8 cellular contexts compared by ENCODE assay signal in the genomic region with DNA sequence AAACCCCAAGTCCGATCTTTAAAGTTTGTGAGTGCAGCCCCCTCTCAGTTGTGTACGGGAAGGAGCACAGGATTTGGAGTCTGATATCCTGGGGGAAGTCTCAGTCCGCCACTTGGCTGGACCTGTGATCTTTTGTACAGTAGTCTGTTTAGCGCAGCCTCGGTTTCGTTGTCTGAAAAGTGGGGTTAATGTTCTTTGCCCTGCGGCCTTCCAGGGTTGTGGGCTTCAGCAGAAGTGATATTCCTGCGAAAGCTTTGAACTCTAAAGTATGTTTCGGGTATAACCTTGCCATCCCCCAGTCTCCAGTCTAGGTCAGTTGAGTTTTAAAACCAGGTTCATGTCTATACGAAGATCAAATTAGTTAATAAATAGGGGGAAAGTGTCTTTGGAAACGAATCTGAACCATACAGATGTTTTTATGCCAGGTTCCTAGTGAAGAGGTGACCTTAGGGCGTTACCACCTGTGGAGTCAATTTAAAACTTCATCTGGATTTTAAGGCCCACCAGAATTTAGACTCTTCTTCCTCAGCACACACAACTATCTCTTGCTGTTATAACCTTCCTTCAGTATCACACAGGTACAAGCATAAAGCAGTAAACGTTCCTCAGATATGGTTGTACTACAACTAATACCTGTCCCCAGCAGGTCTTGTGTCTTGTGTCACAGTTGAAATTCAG. TPM values are rescaled to one million over a fixed set of nuclear protein-coding genes. Genes with fewer than 3 reads are reported as not detected.
A peak's percentile ranks its signal among the peaks of the same experiment; 100 is the strongest.
DNase-seq lines count a peak whose midpoint lies in the region; ATAC-seq and TF ChIP-seq lines count a peak whose summit lies in the region.

No MANE protein-coding gene starts in this region.

- ATAC-seq in GM18867 (IDR thresholded peaks at IDR 0.05; ENCODE audit: unreplicated experiment): peak; percentile 4
- peak; percentile 4 for ATAC-seq in HG03103 (IDR thresholded peaks at IDR 0.05; ENCODE audit: low read depth, unreplicated experiment)
- ATAC-seq in HG02884 (IDR thresholded peaks at IDR 0.05; ENCODE audit: unreplicated experiment): no peak

- peak overlapping the region; percentile 95 for H3K27ac Mint-ChIP-seq in MCF 10A (ENCODE audit: low read depth, unreplicated experiment)

- H3K4me1 Mint-ChIP-seq in MCF 10A (ENCODE audit: insufficient read depth, unreplicated experiment): peaks cover 18% of the 10 kb centered on the region

- H3K4me3 ChIP-seq in vagina: peak overlapping the region; percentile 73 to 75

- POLR2A ChIA-PET in MCF 10A (lab: Yijun Ruan, JAX): interaction anchor here (0.5 to 1.7 kb wide), 9 partner anchors 8 to 1428 kb away, joined by 3 to 9 read pairs (median 3); no protein-coding TSS in a partner anchor

- H3K27me3 ChIP-seq in vagina: no peaks in the 10 kb centered on the region

- intact Hi-C loops in MCF 10A (cut with micrococcal nuclease): loop anchor here (1.0 kb wide), 1 partner anchor 49 kb away; no protein-coding TSS in a partner anchor
- intact Hi-C loops in vagina (cut with DNase I): no loop called here

- H3K9me3 Mint-ChIP-seq in MCF 10A (ENCODE audit: unreplicated experiment): no peaks in the 10 kb centered on the region

- peaks cover 25% of the 10 kb centered on the region for H3K4me1 ChIP-seq in vagina

- TF ChIP-seq CTCF in MCF 10A (IDR thresholded peaks at IDR 0.05; ENCODE audit: unreplicated experiment): no peak
- no peak for TF ChIP-seq CTCF in vagina (IDR thresholded peaks at IDR 0.05)

- DNase-seq in MCF 10A (ENCODE audit: unreplicated experiment) (no peak), lung microvascular endothelial cell (ENCODE audit: low read depth in 2 of 2) (peak; percentile 24 to 33), vagina (ENCODE audit: extremely low spot score in 2 of 2) (no peak), epidermal melanocyte (ENCODE audit: insufficient read length, low spot score) (no peak)
- no peak for DNase-seq in activated CD4-positive, alpha-beta T cell treated with anti-CD3 and anti-CD28 coated beads for 4 hours

- H3K27ac ChIP-seq in vagina: peak overlapping the region; percentile 93

- H3K27me3 Mint-ChIP-seq in MCF 10A (ENCODE audit: insufficient read depth, unreplicated experiment): no peaks in the 10 kb centered on the region

- BruUV-seq in MCF 10A (replicated peaks; lab: Mats Ljungman, UMichigan): TSS peak; percentile 46

- no peak for TF ChIP-seq POLR2A in vagina (IDR thresholded peaks at IDR 0.05)

- CTCF ChIA-PET in MCF 10A (lab: Yijun Ruan, JAX): interaction anchor here (0.6 to 1.1 kb wide), 5 partner anchors 33 to 596 kb away, joined by 3 to 6 read pairs (median 3); no protein-coding TSS in a partner anchor

- H3K9me3 ChIP-seq in vagina: no peaks in the 10 kb centered on the region

- no peaks in the 10 kb centered on the region for H3K36me3 ChIP-seq in vagina

- no peaks in the 10 kb centered on the region for H3K36me3 Mint-ChIP-seq in MCF 10A (ENCODE audit: insufficient read depth, unreplicated experiment)

- peak overlapping the region; percentile 75 for H3K4me3 Mint-ChIP-seq in MCF 10A (ENCODE audit: unreplicated experiment)

RNA-seq across cellular contexts. Expression of a gene that starts 0.9 kb away (rescaled TPM):
- total RNA-seq in MCF 10A (2022) (10.7 and 12.2 TPM in 2 replicates), lung microvascular endothelial cell (7.9 and 8.7 TPM in 2 replicates), vagina (12.3 TPM)

Comparison
In these comparisons a context has a peak if more than half of its experiments do, and no peak if none do; other contexts are left out.
1. DNase-seq: peak in lung microvascular endothelial cell (2 of 2); none in MCF 10A (single experiment), vagina (0 of 2), activated CD4-positive, alpha-beta T cell treated with anti-CD3 and anti-CD28 coated beads for 4 hours (0 of 2) and epidermal melanocyte (single experiment).